ENCODE assay signal across 2 cellular contexts in the genomic region with DNA sequence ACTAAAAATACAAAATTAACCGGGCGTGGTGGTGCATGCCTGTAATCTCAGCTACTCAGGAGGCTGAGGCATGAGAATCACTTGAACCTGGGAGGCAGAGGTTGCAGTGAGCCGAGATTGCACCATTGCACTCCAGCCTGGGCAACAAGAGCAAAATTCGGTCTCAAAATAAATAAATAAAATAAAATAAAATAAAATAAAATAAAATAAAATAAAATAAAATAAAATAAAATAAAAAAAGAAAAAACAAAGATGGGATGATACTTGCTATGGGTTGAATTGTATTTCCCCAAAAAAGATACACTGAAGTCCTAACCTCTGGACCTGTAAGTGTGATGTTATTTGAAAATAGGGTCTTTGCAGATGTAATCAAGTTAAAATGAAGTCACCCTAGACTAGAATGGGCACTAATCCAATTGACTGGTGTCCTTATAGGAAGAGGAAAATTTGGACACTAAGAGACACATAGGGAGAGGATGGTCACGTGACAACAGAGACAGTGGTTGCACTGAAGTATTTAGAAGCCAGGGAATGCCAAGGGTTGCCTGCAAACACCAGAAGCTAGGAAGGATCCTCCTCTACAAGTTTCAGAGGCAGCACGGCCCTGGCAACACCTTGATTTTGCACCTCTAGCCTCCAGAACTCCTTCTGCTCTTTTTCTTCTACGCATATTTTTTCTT. TPM values are rescaled to one million over a fixed set of nuclear protein-coding genes. Genes with fewer than 3 reads are reported as not detected.
"Had no signal": no experiment of that assay in that cellular context is flagged by ENCODE, and none has a peak within 500 bp of the region (broad histone marks: within the 10 kb centered on the region; RNA-seq: fewer than 3 reads in every experiment).

No MANE protein-coding gene starts in this region.

RNA-seq across cellular contexts. Expression of gene PLEK2, which starts 3.7 kb away (rescaled TPM):
- total RNA-seq: OCI-LY7, Right ventricle myocardium superior had no signal
